ENCODE assay signal across 25 cellular contexts in the genomic region with DNA sequence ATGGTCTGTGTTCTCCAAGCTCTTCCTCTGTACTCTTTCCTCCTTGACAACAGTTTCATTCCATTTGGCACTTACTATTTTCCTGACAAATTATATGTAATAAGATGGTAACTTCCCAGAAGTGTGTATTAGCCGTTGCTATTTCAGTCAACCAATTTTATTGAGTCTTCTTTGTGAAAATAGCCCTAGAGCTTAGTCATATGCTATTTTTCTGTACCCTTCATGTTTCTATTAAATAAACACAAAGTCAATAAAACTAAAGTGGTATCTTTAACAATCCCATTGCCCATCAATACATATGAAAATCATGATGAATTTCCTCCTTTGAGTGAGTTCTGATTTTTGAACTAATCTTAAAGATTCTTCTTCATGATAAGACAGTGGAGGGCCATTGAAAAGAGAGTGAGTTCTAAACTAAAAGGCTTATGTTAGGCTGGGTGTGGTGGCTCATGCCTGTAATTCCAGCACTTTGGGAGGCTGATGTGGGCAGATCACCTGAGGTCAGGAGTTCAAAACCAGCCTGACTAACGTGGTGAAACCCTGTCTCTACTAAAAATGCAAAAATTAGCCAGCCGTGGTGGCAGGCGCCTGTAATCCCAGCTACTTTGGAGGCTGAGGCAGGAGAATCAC. TPM values are rescaled to one million over a fixed set of nuclear protein-coding genes. Genes with fewer than 3 reads are reported as not detected.
"Had no signal": no experiment of that assay in that cellular context is flagged by ENCODE, and none has a peak within 500 bp of the region (broad histone marks: within the 10 kb centered on the region; RNA-seq: fewer than 3 reads in every experiment).

No MANE protein-coding gene starts in this region.

- H3K27me3 Mint-ChIP-seq: activated CD4-positive, alpha-beta memory T cell treated with anti-CD3 and anti-CD28 coated beads, Interleukin-2, amount 10 ng/mL, durations not matched to agents 7 days and 5 days; activated naive CD8-positive, alpha-beta T cell treated with anti-CD3 and anti-CD28 coated beads for 36 hours; central memory CD8-positive, alpha-beta T cell had no signal

- H3K4me1 ChIP-seq: esophagus squamous epithelium, tibial nerve had no signal

- H3K9me3 ChIP-seq: esophagus squamous epithelium, tibial nerve had no signal

- H3K27ac ChIP-seq: brain microvascular endothelial cell, esophagus squamous epithelium, foreskin keratinocyte, tibial nerve had no signal

- DNase-seq: activated CD4-positive, alpha-beta memory T cell treated with anti-CD3 and anti-CD28 coated beads, Interleukin-2, amount 10 ng/mL, durations not matched to agents 7 days and 5 days; activated CD4-positive, alpha-beta T cell treated with anti-CD3 and anti-CD28 coated beads for 4 hours; activated gamma-delta T cell; activated naive CD8-positive, alpha-beta T cell treated with anti-CD3 and anti-CD28 coated beads for 36 hours; activated T-cell treated with anti-CD3 and anti-CD28 coated beads, Interleukin-2, amount 50 U/mL, for 4 hours; amygdala; brain microvascular endothelial cell; effector CD8-positive, alpha-beta T cell; esophagus squamous epithelium; foreskin keratinocyte; head of caudate nucleus; left cardiac atrium; naive B cell; stimulated activated CD4-positive, alpha-beta T cell treated with anti-CD3 and anti-CD28 coated beads, Interleukin-4, amount 100 ng/mL, for 4 hours; stimulated activated CD8-positive, alpha-beta memory T cell treated with anti-CD3 and anti-CD28 coated beads, Interleukin-4, amount 100 ng/mL, for 48 hours; stimulated activated naive CD4-positive, alpha-beta T cell treated with Interleukin-2 at 50 U/mL for 16 hours; substantia nigra; SW 1271 had no signal

- H3K27me3 ChIP-seq: brain microvascular endothelial cell, esophagus squamous epithelium, foreskin keratinocyte, tibial nerve had no signal

- H3K36me3 Mint-ChIP-seq: activated naive CD8-positive, alpha-beta T cell treated with anti-CD3 and anti-CD28 coated beads for 36 hours; naive B cell; WTC11 had no signal

- H3K4me3 Mint-ChIP-seq: activated CD4-positive, alpha-beta memory T cell treated with anti-CD3 and anti-CD28 coated beads, Interleukin-2, amount 10 ng/mL, durations not matched to agents 7 days and 5 days; activated naive CD8-positive, alpha-beta T cell treated with anti-CD3 and anti-CD28 coated beads for 36 hours; activated T-cell treated with anti-CD3 and anti-CD28 coated beads, Interleukin-2, amount 50 U/mL, for 4 hours; central memory CD8-positive, alpha-beta T cell; naive B cell; WTC11 had no signal

- H3K36me3 ChIP-seq: brain microvascular endothelial cell, esophagus squamous epithelium, tibial nerve had no signal

- H3K9me3 Mint-ChIP-seq: activated CD4-positive, alpha-beta memory T cell treated with anti-CD3 and anti-CD28 coated beads, Interleukin-2, amount 10 ng/mL, durations not matched to agents 7 days and 5 days; activated naive CD8-positive, alpha-beta T cell treated with anti-CD3 and anti-CD28 coated beads for 36 hours; activated T-cell treated with anti-CD3 and anti-CD28 coated beads, Interleukin-2, amount 50 U/mL, for 4 hours; central memory CD8-positive, alpha-beta T cell; naive B cell; WTC11 had no signal

- H3K4me3 ChIP-seq: esophagus squamous epithelium, lung, smooth muscle cell, tibial nerve had no signal

- H3K4me1 Mint-ChIP-seq: activated CD4-positive, alpha-beta memory T cell treated with anti-CD3 and anti-CD28 coated beads, Interleukin-2, amount 10 ng/mL, durations not matched to agents 7 days and 5 days; activated naive CD8-positive, alpha-beta T cell treated with anti-CD3 and anti-CD28 coated beads for 36 hours; central memory CD8-positive, alpha-beta T cell; WTC11 had no signal

- H3K27ac Mint-ChIP-seq: activated CD4-positive, alpha-beta memory T cell treated with anti-CD3 and anti-CD28 coated beads, Interleukin-2, amount 10 ng/mL, durations not matched to agents 7 days and 5 days; activated naive CD8-positive, alpha-beta T cell treated with anti-CD3 and anti-CD28 coated beads for 36 hours; naive B cell; WTC11 had no signal

- ATAC-seq: activated T-cell treated with anti-CD3 and anti-CD28 coated beads, Interleukin-2, amount 50 U/mL, for 4 hours; foreskin keratinocyte; left cardiac atrium; WTC11 had no signal

RNA-seq across cellular contexts. Expression of gene MYPN, which starts 5.9 kb away (rescaled TPM):
- total RNA-seq: activated CD4-positive, alpha-beta memory T cell treated with anti-CD3 and anti-CD28 coated beads, Interleukin-2, amount 10 ng/mL, durations not matched to agents 7 days and 5 days; activated naive CD8-positive, alpha-beta T cell treated with anti-CD3 and anti-CD28 coated beads for 36 hours; activated T-cell treated with anti-CD3 and anti-CD28 coated beads, Interleukin-2, amount 50 U/mL, for 4 hours; endothelial cell of umbilical vein; esophagus squamous epithelium; foreskin keratinocyte; T-helper 2 cell treated with Interferon-gamma antibody and Interleukin-4, amounts not matched to agents 100 ng/mL and 5 ng/mL, for 36 hours; tibial nerve; WTC11 had no signal
